Comparison of ENCODE assay signal across 8 cellular contexts in genomic region chr19:48954011-48954594, GRCh38. TPM values are rescaled to one million over a fixed set of nuclear protein-coding genes. Genes with fewer than 3 reads are reported as not detected.
A peak's percentile ranks its signal among the peaks of the same experiment; 100 is the strongest.
DNase-seq lines count a peak whose midpoint lies in the region; ATAC-seq and TF ChIP-seq lines count a peak whose summit lies in the region.

No MANE protein-coding gene starts in this region.

- no peaks in the 10 kb centered on the region for H3K9me3 ChIP-seq in CD4-positive, alpha-beta memory T cell (ENCODE audit: control insufficient read depth in 1 of 2, low read length in 2 of 2)
- H3K9me3 ChIP-seq in OCI-LY7 (ENCODE audit: low read length), result no peaks in the 10 kb centered on the region

- peaks cover 12% of the 10 kb centered on the region; the same call in 1 of the 2 replicates for H3K79me2 ChIP-seq in OCI-LY7 (ENCODE audit: insufficient read depth, low read depth, low read length)

- POLR2A ChIA-PET in CD4-positive, alpha-beta memory T cell (lab: Charles Lee; ENCODE audit: partially characterized antibody), result interaction anchor here (0.6 to 6.8 kb wide), 10 partner anchors 12 to 234 kb away, joined by 3 to 99 read pairs (median 8); partner anchors contain the start of genes DHDH, FTL, GYS1 and NUCB1
- POLR2A ChIA-PET in OCI-LY7 (lab: Charles Lee), result interaction anchor here (0.6 to 1.5 kb wide), 8 partner anchors 10 to 291 kb away, joined by 3 to 9 read pairs (median 4); partner anchors contain the start of genes GYS1 and RUVBL2

- no peak for TF ChIP-seq CTCF in OCI-LY7 (conservative IDR thresholded peaks at IDR 0.05; ENCODE audit: low read length)
- TF ChIP-seq CTCF in epithelial cell of esophagus (IDR thresholded peaks at IDR 0.05; ENCODE audit: insufficient read depth, low read depth, low read length, missing control alignments), result no peak
- no peak for TF ChIP-seq CTCF in osteocyte (IDR thresholded peaks at IDR 0.05)

- no peaks in the 10 kb centered on the region for H3K9me2 ChIP-seq in OCI-LY7 (ENCODE audit: insufficient read depth, low read length)

- no peaks in the 10 kb centered on the region for H3K27me3 ChIP-seq in CD4-positive, alpha-beta memory T cell (ENCODE audit: insufficient read depth, low read length)

- no peak for ATAC-seq in HG03565 (IDR thresholded peaks at IDR 0.05; ENCODE audit: unreplicated experiment)

- CTCF ChIA-PET in CD4-positive, alpha-beta memory T cell (lab: Charles Lee; ENCODE audit: partially characterized antibody), result interaction anchor here (0.6 to 3.1 kb wide), 7 partner anchors 12 to 200 kb away, joined by 3 to 15 read pairs (median 3); partner anchors contain the start of genes GYS1 and RUVBL2
- CTCF ChIA-PET in OCI-LY7 (lab: Charles Lee; ENCODE audit: unreplicated experiment), result interaction anchor here (0.6 to 0.7 kb wide), 2 partner anchors 12 to 117 kb away, joined by 3 read pairs; no protein-coding TSS in a partner anchor

- peak overlapping the region; percentile 68 for H3K4me2 ChIP-seq in OCI-LY7 (ENCODE audit: low read length)

- no peaks in the 10 kb centered on the region for H4K20me1 ChIP-seq in OCI-LY7 (ENCODE audit: insufficient read depth, low read length)

- no peaks in the 10 kb centered on the region for H3K9me3 Mint-ChIP-seq in CD4-positive, alpha-beta memory T cell
- H3K9me3 Mint-ChIP-seq in osteocyte (ENCODE audit: unreplicated experiment), result no peaks in the 10 kb centered on the region

- H2AFZ ChIP-seq in OCI-LY7 (ENCODE audit: low read length), result peak overlapping the region; percentile 83

- intact Hi-C loops in CD4-positive, alpha-beta memory T cell (cut with micrococcal nuclease), result loop anchor here (1.0 kb wide), 2 partner anchors 11 to 21 kb away; partner anchors contain the start of genes DHDH and FTL
- intact Hi-C loops in OCI-LY7 (cut with micrococcal nuclease; ENCODE audit: unreplicated experiment) (no loop called here), posterior cingulate gyrus (cut with DNase I) (no loop called here)

- H3K27ac Mint-ChIP-seq in CD4-positive, alpha-beta memory T cell, result peak overlapping the region; percentile 67 to 92 (median 86)
- H3K27ac Mint-ChIP-seq in osteocyte (ENCODE audit: unreplicated experiment), result peak overlapping the region; percentile 80

- peaks cover 12 to 34% (median 27%) of the 10 kb centered on the region in 4 donors for H3K4me1 Mint-ChIP-seq in CD4-positive, alpha-beta memory T cell
- peaks cover 16% of the 10 kb centered on the region for H3K4me1 Mint-ChIP-seq in osteocyte (ENCODE audit: unreplicated experiment)

- H3K4me3 ChIP-seq in CD4-positive, alpha-beta memory T cell (ENCODE audit: low read length in 2 of 2), result peak overlapping the region in 1 of 2 donors; percentile 87
- H3K4me3 ChIP-seq in OCI-LY7 (ENCODE audit: low read depth, low read length, poor library complexity, severe bottlenecking) (peak overlapping the region; percentile 87), epithelial cell of esophagus (ENCODE audit: low read length) (peak overlapping the region; percentile 39)

- no peak for DNase-seq in CD4-positive, alpha-beta memory T cell
- DNase-seq in OCI-LY7 (ENCODE audit: low spot score) (no peak), epithelial cell of esophagus (ENCODE audit: low read depth) (no peak), osteocyte (ENCODE audit: extremely low spot score, unreplicated experiment) (no peak), posterior cingulate gyrus (no peak), ureter (ENCODE audit: low spot score) (no peak)
- no peak for DNase-seq in effector CD8-positive, alpha-beta T cell (lab: John Stamatoyannopoulos, UW)

- H3K27me3 Mint-ChIP-seq in CD4-positive, alpha-beta memory T cell, result no peaks in the 10 kb centered on the region
- H3K27me3 Mint-ChIP-seq in osteocyte (ENCODE audit: unreplicated experiment), result no peaks in the 10 kb centered on the region

- no peaks in the 10 kb centered on the region for H3K36me3 ChIP-seq in CD4-positive, alpha-beta memory T cell (ENCODE audit: insufficient read depth, low read length)
- peaks cover 16% of the 10 kb centered on the region; the same call in 1 of the 2 replicates for H3K36me3 ChIP-seq in OCI-LY7 (ENCODE audit: insufficient read depth, low read length)

- H3K4me1 ChIP-seq in CD4-positive, alpha-beta memory T cell (ENCODE audit: insufficient read depth, low read length), result peaks cover 20% of the 10 kb centered on the region
- H3K4me1 ChIP-seq in OCI-LY7 (ENCODE audit: insufficient read depth, low read length, poor library complexity, severe bottlenecking), result peaks cover 18% of the 10 kb centered on the region

- peak overlapping the region; percentile 86 for H3K27ac ChIP-seq in CD4-positive, alpha-beta memory T cell (ENCODE audit: low read depth, low read length)
- H3K27ac ChIP-seq in OCI-LY7 (ENCODE audit: low read depth, low read length, poor library complexity, severe bottlenecking), result peak overlapping the region; percentile 23

- no TSS peak for BruUV-seq in OCI-LY7 (replicated peaks; lab: Mats Ljungman, UMichigan)

- peak overlapping the region; percentile 79 to 94 (median 90) for H3K4me3 Mint-ChIP-seq in CD4-positive, alpha-beta memory T cell
- peak overlapping the region; percentile 77 for H3K4me3 Mint-ChIP-seq in osteocyte (ENCODE audit: unreplicated experiment)

- peaks cover 6 to 18% of the 10 kb centered on the region in 2 donors for H3K36me3 Mint-ChIP-seq in CD4-positive, alpha-beta memory T cell
- H3K36me3 Mint-ChIP-seq in osteocyte (ENCODE audit: unreplicated experiment), result peaks cover 9% of the 10 kb centered on the region

RNA-seq across cellular contexts. Expression of gene BAX, which starts 0.6 kb away (rescaled TPM):
- 100 to 1,000 TPM; 173 to 183 TPM for total RNA-seq in CD4-positive, alpha-beta memory T cell
- polyA plus RNA-seq in CD4-positive, alpha-beta memory T cell, result 10 to 100 TPM; 56.5 to 66.8 TPM
- total RNA-seq in OCI-LY7 (2014; rRNA removed; shearing (Covaris generic)), result 94.9 and 95.2 TPM in 2 replicates
- total RNA-seq in OCI-LY7 (2022) (83.9 and 93.7 TPM in 2 replicates), osteocyte (154 and 172 TPM in 2 replicates), ureter (79.9 TPM)

RNA-seq across cellular contexts. Expression of gene FTL, which starts 11.0 kb away (rescaled TPM):
- total RNA-seq in CD4-positive, alpha-beta memory T cell, result 1,000 to 10,000 TPM; 1,304 to 1,371 TPM
- polyA plus RNA-seq in CD4-positive, alpha-beta memory T cell, result 1,000 to 10,000 TPM; 3,537 to 4,474 TPM
- 562 and 602 TPM in 2 replicates for total RNA-seq in OCI-LY7 (2014; rRNA removed; shearing (Covaris generic))
- total RNA-seq in OCI-LY7 (2022) (438 and 467 TPM in 2 replicates), osteocyte (2,724 and 2,792 TPM in 2 replicates), ureter (1,526 TPM)

RNA-seq across cellular contexts. Expression of gene DHDH, which starts 20.6 kb away (rescaled TPM):
- total RNA-seq in CD4-positive, alpha-beta memory T cell, result 1 to 10 TPM; 1.2 to 1.6 TPM
- 1 to 10 TPM in 1 of 2 donors, under 1 TPM in 1; 0.60 to 1.2 TPM for polyA plus RNA-seq in CD4-positive, alpha-beta memory T cell
- not detected in 2 replicates for total RNA-seq in OCI-LY7 (2014; rRNA removed; shearing (Covaris generic))
- total RNA-seq in OCI-LY7 (2022) (0.53 TPM in 1 of 2 replicates, not detected in the other), osteocyte (0.67 TPM in 1 of 2 replicates, not detected in the other), ureter (not detected)

RNA-seq across cellular contexts. Expression of gene GYS1, which starts 39.0 kb away (rescaled TPM):
- total RNA-seq in CD4-positive, alpha-beta memory T cell, result 10 to 100 TPM; 56.2 to 56.4 TPM
- polyA plus RNA-seq in CD4-positive, alpha-beta memory T cell, result 10 to 100 TPM; 30.6 to 31.4 TPM
- total RNA-seq in OCI-LY7 (2014; rRNA removed; shearing (Covaris generic)), result 12.5 and 20.0 TPM in 2 replicates
- total RNA-seq in OCI-LY7 (2022) (28.9 and 29.9 TPM in 2 replicates), osteocyte (37.6 and 42.2 TPM in 2 replicates), ureter (73.8 TPM)

RNA-seq across cellular contexts. Expression of gene RUVBL2, which starts 39.6 kb away (rescaled TPM):
- 10 to 100 TPM; 27.9 to 28.5 TPM for total RNA-seq in CD4-positive, alpha-beta memory T cell
- 10 to 100 TPM; 48.6 to 51.9 TPM for polyA plus RNA-seq in CD4-positive, alpha-beta memory T cell
- 265 and 272 TPM in 2 replicates for total RNA-seq in OCI-LY7 (2014; rRNA removed; shearing (Covaris generic))
- total RNA-seq in OCI-LY7 (2022) (125 and 146 TPM in 2 replicates), osteocyte (61.2 and 64.2 TPM in 2 replicates), ureter (66.7 TPM)
